ENCODE assay signal across 9 cellular contexts in genomic region chr14:21263284-21264024, GRCh38. TPM values are rescaled to one million over a fixed set of nuclear protein-coding genes. Genes with fewer than 3 reads are reported as not detected.
DNase-seq lines count a peak whose midpoint lies in the region; FAIRE-seq and TF ChIP-seq lines count a peak whose summit lies in the region.
"Had no signal": no experiment of that assay in that cellular context is flagged by ENCODE, and none has a peak within 500 bp of the region (broad histone marks: within the 10 kb centered on the region; RNA-seq: fewer than 3 reads in every experiment).

No MANE protein-coding gene starts in this region.

- FAIRE-seq in D721Med (lab: Jason Lieb, UNC): no peak

- H3K4me3 ChIP-seq in SK-N-MC: peak overlapping the region; percentile 92
- peak overlapping the region in 3 of 4 experiments; percentile 3 to 48 (median 20) for H3K4me3 ChIP-seq in fibroblast of lung (replicated peaks in 1 of 4; ENCODE audit: control extremely low read depth in 1 of 4, insufficient read depth in 1 of 4, low read depth in 3 of 4, low read length in 4 of 4)

- no peaks in the 10 kb centered on the region for H3K9me3 ChIP-seq in SK-N-MC (ENCODE audit: low read depth, low read length)
- no peaks in the 10 kb centered on the region for H3K9me3 ChIP-seq in fibroblast of lung (ENCODE audit: control insufficient read depth, insufficient read depth, low read depth, low read length)

- TF ChIP-seq CTCF in fibroblast of lung (conservative IDR thresholded peaks at IDR 0.05 in 1 of 2, IDR thresholded peaks at IDR 0.05 in 1 of 2; ENCODE audit: low read depth in 1 of 2, low read length in 2 of 2): peak in 1 of 2 donors; percentile 12
- no peak for TF ChIP-seq CTCF in D721Med (IDR thresholded peaks at IDR 0.05; ENCODE audit: insufficient read depth, missing control alignments)

- peaks cover 62% of the 10 kb centered on the region for H3K4me1 Mint-ChIP-seq in activated CD4-positive, alpha-beta T cell treated with anti-CD3 and anti-CD28 coated beads, Interleukin-2, amount 10 ng/mL, durations not matched to agents 24 days and 14 days
- H3K4me1 Mint-ChIP-seq in stimulated activated naive CD8-positive, alpha-beta T cell treated with anti-CD3 and anti-CD28 coated beads, Interleukin-15, Interleukin-2, amounts not matched to agents 100 ng/mL and 50 ng/mL, for 24 hours (ENCODE audit: low read depth): peaks cover 87% of the 10 kb centered on the region

- peaks cover 22% of the 10 kb centered on the region for H3K4me1 ChIP-seq in fibroblast of lung (ENCODE audit: control insufficient read depth, extremely low read depth, insufficient read depth, low read length)

- H3K79me2 ChIP-seq in fibroblast of lung (ENCODE audit: control insufficient read depth, insufficient read depth, low read length): peaks cover 93% of the 10 kb centered on the region

- H3K9ac ChIP-seq in SK-N-MC (ENCODE audit: insufficient read length) (peak overlapping the region; percentile 59), fibroblast of lung (ENCODE audit: insufficient read depth, low read length) (no peak overlapping the region)

- H3K27me3 ChIP-seq in fibroblast of lung (ENCODE audit: control insufficient read depth, insufficient read depth, low read length): no peaks in the 10 kb centered on the region

- H4K20me1 ChIP-seq in fibroblast of lung (ENCODE audit: control insufficient read depth, extremely low read depth, insufficient read depth, low read length): peaks cover 23% of the 10 kb centered on the region

- H3K4me3 Mint-ChIP-seq in activated CD4-positive, alpha-beta T cell treated with anti-CD3 and anti-CD28 coated beads, Interleukin-2, amount 10 ng/mL, durations not matched to agents 24 days and 14 days: peak overlapping the region; percentile 92
- H3K4me3 Mint-ChIP-seq in stimulated activated naive CD8-positive, alpha-beta T cell treated with anti-CD3 and anti-CD28 coated beads, Interleukin-15, Interleukin-2, amounts not matched to agents 100 ng/mL and 50 ng/mL, for 24 hours: peak overlapping the region; percentile 93

- H3K36me3 ChIP-seq in SK-N-MC (ENCODE audit: insufficient read depth, low read length): peaks cover 95% of the 10 kb centered on the region
- H3K36me3 ChIP-seq in fibroblast of lung (ENCODE audit: control insufficient read depth, insufficient read depth, low read length): peaks cover 11% of the 10 kb centered on the region

- no peaks in the 10 kb centered on the region for H3K9me3 Mint-ChIP-seq in activated CD4-positive, alpha-beta T cell treated with anti-CD3 and anti-CD28 coated beads, Interleukin-2, amount 10 ng/mL, durations not matched to agents 24 days and 14 days
- H3K9me3 Mint-ChIP-seq in stimulated activated naive CD8-positive, alpha-beta T cell treated with anti-CD3 and anti-CD28 coated beads, Interleukin-15, Interleukin-2, amounts not matched to agents 100 ng/mL and 50 ng/mL, for 24 hours: no peaks in the 10 kb centered on the region

- DNase-seq in activated CD4-positive, alpha-beta T cell treated with anti-CD3 and anti-CD28 coated beads, Interleukin-2, amount 10 ng/mL, durations not matched to agents 24 days and 14 days: peak; percentile 64
- DNase-seq in activated CD4-positive, alpha-beta T cell treated with anti-CD3 and anti-CD28 coated beads, Interleukin-2, amount 50 U/mL, for 4 hours: no peak
- DNase-seq in SK-N-MC (ENCODE audit: low read depth, low spot score): no peak
- DNase-seq in fibroblast of lung (ENCODE audit: low read depth in 2 of 2): peak; percentile 76 to 79
- no peak for DNase-seq in D341Med (ENCODE audit: low spot score)
- no peak for DNase-seq in D721Med (ENCODE audit: insufficient read length, low spot score)
- DNase-seq in NCI-H1694 (lab: John Stamatoyannopoulos, UW): no peak

- no peaks in the 10 kb centered on the region for H3K27me3 Mint-ChIP-seq in activated CD4-positive, alpha-beta T cell treated with anti-CD3 and anti-CD28 coated beads, Interleukin-2, amount 10 ng/mL, durations not matched to agents 24 days and 14 days
- H3K27me3 Mint-ChIP-seq in stimulated activated naive CD8-positive, alpha-beta T cell treated with anti-CD3 and anti-CD28 coated beads, Interleukin-15, Interleukin-2, amounts not matched to agents 100 ng/mL and 50 ng/mL, for 24 hours: no peaks in the 10 kb centered on the region

- peaks cover 83% of the 10 kb centered on the region for H3K36me3 Mint-ChIP-seq in activated CD4-positive, alpha-beta T cell treated with anti-CD3 and anti-CD28 coated beads, Interleukin-2, amount 10 ng/mL, durations not matched to agents 24 days and 14 days (ENCODE audit: low read depth)
- H3K36me3 Mint-ChIP-seq in stimulated activated naive CD8-positive, alpha-beta T cell treated with anti-CD3 and anti-CD28 coated beads, Interleukin-15, Interleukin-2, amounts not matched to agents 100 ng/mL and 50 ng/mL, for 24 hours (ENCODE audit: low read depth): peaks cover 93% of the 10 kb centered on the region

- intact Hi-C loops in activated CD4-positive, alpha-beta T cell treated with anti-CD3 and anti-CD28 coated beads, Interleukin-2, amount 10 ng/mL, durations not matched to agents 24 days and 14 days (cut with micrococcal nuclease): loop anchor here (1.0 to 10.0 kb wide), 7 partner anchors 33 to 1291 kb away; partner anchors contain the start of genes ANG, RNASE4, SUPT16H and TOX4

- H3K4me2 ChIP-seq in fibroblast of lung (ENCODE audit: extremely low read depth, insufficient read depth, low read length): peak overlapping the region; percentile 69

- H3K27ac Mint-ChIP-seq in activated CD4-positive, alpha-beta T cell treated with anti-CD3 and anti-CD28 coated beads, Interleukin-2, amount 10 ng/mL, durations not matched to agents 24 days and 14 days: peak overlapping the region; percentile 97
- peak overlapping the region; percentile 99 for H3K27ac Mint-ChIP-seq in stimulated activated naive CD8-positive, alpha-beta T cell treated with anti-CD3 and anti-CD28 coated beads, Interleukin-15, Interleukin-2, amounts not matched to agents 100 ng/mL and 50 ng/mL, for 24 hours

- H3K27ac ChIP-seq in SK-N-MC (peak overlapping the region; percentile 80), fibroblast of lung (ENCODE audit: insufficient read depth, low read length) (peak overlapping the region; percentile 56)

- no peak overlapping the region for H2AFZ ChIP-seq in fibroblast of lung (ENCODE audit: low read length)

RNA-seq across cellular contexts. Expression of gene HNRNPC, which starts 5.8 kb away (rescaled TPM):
- 1,009 and 1,054 TPM in 2 replicates for total RNA-seq in activated CD4-positive, alpha-beta T cell treated with anti-CD3 and anti-CD28 coated beads, Interleukin-2, amount 10 ng/mL, durations not matched to agents 24 days and 14 days
- 671 and 885 TPM in 2 replicates for total RNA-seq in fibroblast of lung
- polyA plus RNA-seq in fibroblast of lung: 543 and 766 TPM in 2 replicates
- 469 and 630 TPM in 2 replicates for polyA plus RNA-seq in fibroblast of lung (2012)
- 348 and 524 TPM in 2 replicates for polyA minus RNA-seq in fibroblast of lung (ENCODE audit: low replicate concordance)

RNA-seq across cellular contexts. Expression of gene RPGRIP1, which starts 16.4 kb away (rescaled TPM):
- total RNA-seq in activated CD4-positive, alpha-beta T cell treated with anti-CD3 and anti-CD28 coated beads, Interleukin-2, amount 10 ng/mL, durations not matched to agents 24 days and 14 days: not detected in 2 replicates
- under 0.01 TPM in 1 of 2 replicates, not detected in the other for total RNA-seq in fibroblast of lung
- 0.32 TPM in 1 of 2 replicates, not detected in the other for polyA plus RNA-seq in fibroblast of lung
- not detected in 2 replicates for polyA plus RNA-seq in fibroblast of lung (2012)
- polyA minus RNA-seq in fibroblast of lung (ENCODE audit: low replicate concordance): not detected in 2 replicates
- polyA plus RNA-seq: BJ had no signal

Comparison
In these comparisons a context has a peak if more than half of its experiments do, and no peak if none do; other contexts are left out.
1. DNase-seq: peak in activated CD4-positive, alpha-beta T cell treated with anti-CD3 and anti-CD28 coated beads, Interleukin-2, amount 10 ng/mL, durations not matched to agents 24 days and 14 days (single experiment) and fibroblast of lung (2 of 2); none in activated CD4-positive, alpha-beta T cell treated with anti-CD3 and anti-CD28 coated beads, Interleukin-2, amount 50 U/mL, for 4 hours (0 of 2), SK-N-MC (single experiment), D341Med (single experiment), D721Med (single experiment) and NCI-H1694 (single experiment).